ENCODE assay signal across 19 cellular contexts in the genomic region with DNA sequence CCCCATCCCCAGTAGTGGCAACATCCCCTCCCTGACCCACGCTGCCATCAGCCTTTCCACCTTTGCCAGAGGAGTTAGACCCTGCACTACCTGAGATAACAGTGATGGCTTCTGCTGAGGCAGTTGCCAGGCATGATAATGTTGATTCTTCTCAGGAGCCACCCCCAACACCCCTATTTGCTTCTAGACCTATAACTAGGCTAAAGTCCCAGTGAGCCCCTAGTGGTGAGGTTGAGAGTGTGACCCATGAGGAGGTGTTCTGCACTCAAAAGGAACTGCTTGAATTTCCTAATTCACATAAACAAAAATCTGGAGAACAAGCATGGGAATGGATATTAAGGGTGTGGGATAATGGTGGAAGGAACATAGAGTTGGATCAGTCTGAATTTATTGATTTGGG.
A peak's percentile ranks its signal among the peaks of the same experiment; 100 is the strongest.
DNase-seq lines count a peak whose midpoint lies in the region; ATAC-seq, FAIRE-seq and TF ChIP-seq lines count a peak whose summit lies in the region.
"Had no signal": no experiment of that assay in that cellular context is flagged by ENCODE, and none has a peak within 500 bp of the region (broad histone marks: within the 10 kb centered on the region; RNA-seq: fewer than 3 reads in every experiment).

No MANE protein-coding gene starts in this region.

- no peak overlapping the region for H3K23ac ChIP-seq in H9 (ENCODE audit: insufficient read length, low read depth, low read length)

- H3K27ac ChIP-seq in H9 (ENCODE audit: insufficient read length, low read depth, low read length): no peak overlapping the region
- H3K27ac ChIP-seq in PC-3 (ENCODE audit: low read length): no peak overlapping the region
- no peak overlapping the region for H3K27ac ChIP-seq in HepG2 (ENCODE audit: extremely low read length, insufficient read depth, low read length)
- H3K27ac ChIP-seq: body of pancreas, lower lobe of right lung, pancreas, Peyer's patch, vagina had no signal

- no peak for TF ChIP-seq EP300 in HepG2 (IDR thresholded peaks at IDR 0.05; ENCODE audit: low read depth in 2 of 2, low read length in 2 of 2)
- no peak for TF ChIP-seq EP300 in HepG2 (CRISPR knock-in tag; IDR thresholded peaks at IDR 0.05; ENCODE audit: borderline replicate concordance)

- H4K5ac ChIP-seq in H9 (ENCODE audit: insufficient read length, low read depth, low read length): no peak overlapping the region

- H3T11ph ChIP-seq in H9 (ENCODE audit: low read length): no peak overlapping the region

- H2BK12ac ChIP-seq in H9 (ENCODE audit: insufficient read length, low read depth, low read length): no peak overlapping the region

- H3K4me1 ChIP-seq in BE2C: no peaks in the 10 kb centered on the region
- H3K4me1 ChIP-seq in H9 (ENCODE audit: insufficient read depth, low read length): no peaks in the 10 kb centered on the region; the same call in 1 of the 2 replicates
- H3K4me1 ChIP-seq in PC-3 (ENCODE audit: insufficient read depth, low read length): no peaks in the 10 kb centered on the region
- no peaks in the 10 kb centered on the region for H3K4me1 ChIP-seq in HepG2 (ENCODE audit: insufficient read depth, low read length)
- H3K4me1 ChIP-seq: body of pancreas, lower lobe of right lung, pancreas, Peyer's patch, vagina had no signal

- H4K8ac ChIP-seq in H9 (replicated peaks; ENCODE audit: insufficient read length, low read depth, low read length): no peak overlapping the region

- FAIRE-seq in HepG2 (lab: Jason Lieb, UNC): no peak
- FAIRE-seq: pancreas had no signal

- no peak overlapping the region for H2BK15ac ChIP-seq in H9 (ENCODE audit: low read depth, low read length)

- H3K56ac ChIP-seq in H9 (ENCODE audit: insufficient read length, low read depth, low read length): no peak overlapping the region

- no CpG with 5 or more reads among the region's 1 CpG for WGBS in H9 (ENCODE audit: extremely low coverage, insufficient read length, low lambda C conversion rate)
- 0% methylated on average over 1 of the region's 1 CpG for WGBS in HepG2 (ENCODE audit: low lambda C conversion rate)

- H2AFZ ChIP-seq in H9 (ENCODE audit: low read length): no peak overlapping the region
- H2AFZ ChIP-seq in PC-3 (ENCODE audit: low read length): no peak overlapping the region
- H2AFZ ChIP-seq in HepG2 (ENCODE audit: low read length): no peak overlapping the region

- H3K79me2 ChIP-seq in H9 (ENCODE audit: insufficient read depth, low read length): no peaks in the 10 kb centered on the region
- H3K79me2 ChIP-seq in PC-3 (ENCODE audit: low read length): no peaks in the 10 kb centered on the region
- no peaks in the 10 kb centered on the region for H3K79me2 ChIP-seq in HepG2 (ENCODE audit: insufficient read depth, low read length)

- BruUV-seq in PC-3 (replicated peaks; lab: Mats Ljungman, UMichigan) (no TSS peak), HepG2 (replicated peaks; lab: Mats Ljungman, UMichigan) (no TSS peak)

- H2BK5ac ChIP-seq in H9 (ENCODE audit: insufficient read length, low read length): no peak overlapping the region

- no peak for DNase-seq in BE2C
- peak; percentile 35 for DNase-seq in H9
- peak; percentile 2 for DNase-seq in PC-3
- no peak for DNase-seq in fibroblast of villous mesenchyme (ENCODE audit: low read depth)
- DNase-seq in hippocampal formation (lab: John Stamatoyannopoulos, UW): no peak
- no peak for DNase-seq in HCEC 1CT
- no peak for DNase-seq in HepG2 (ENCODE audit: low spot score)
- DNase-seq in germinal center (ENCODE audit: low spot score): no peak
- DNase-seq: activated CD4-positive, alpha-beta T cell treated with anti-CD3 and anti-CD28 coated beads, Interleukin-2, amount 50 U/mL, for 4 hours; activated T-cell treated with anti-CD3 and anti-CD28 coated beads, Interleukin-2, amount 50 U/mL, for 4 hours; body of pancreas; erythroblast; lower lobe of right lung; NCI-H1105; NCI-H69; pancreas; Peyer's patch had no signal

- CTCF ChIA-PET in PC-3 (lab: Charles Lee): no interaction called here
- CTCF ChIA-PET in HepG2 (lab: Yijun Ruan, JAX; ENCODE audit: low intra/inter-chr PET ratio, low total read pairs): no interaction called here

- in situ Hi-C loops in HepG2 (cut with HindIII; ENCODE audit: extremely low pct_ligation_motif_present, low pct_unique_long_range_greater_than_20kb): no loop called here

- peaks cover 9 to 14% of the 10 kb centered on the region in 2 experiments for H3K4me1 Mint-ChIP-seq in H9

- H4K20me1 ChIP-seq in H9 (ENCODE audit: control insufficient read depth, insufficient read depth, insufficient read length): no peaks in the 10 kb centered on the region
- H4K20me1 ChIP-seq in PC-3 (ENCODE audit: low read length): no peaks in the 10 kb centered on the region
- H4K20me1 ChIP-seq in HepG2 (ENCODE audit: insufficient read depth, low read length): no peaks in the 10 kb centered on the region

- H3K36me3 Mint-ChIP-seq in H9 (ENCODE audit: insufficient read depth in 1 of 3, low read depth in 3 of 3): peaks cover 0 to 5% (median 3%) of the 10 kb centered on the region in 3 experiments; a peak in 3 of 7 replicates
- H3K36me3 Mint-ChIP-seq: activated naive CD4-positive, alpha-beta T cell treated with anti-CD3 and anti-CD28 coated beads, Interleukin-2, amount 50 U/mL, for 72 hours had no signal

- H3K27ac Mint-ChIP-seq in H9: no peak overlapping the region
- H3K27ac Mint-ChIP-seq: activated naive CD4-positive, alpha-beta T cell treated with anti-CD3 and anti-CD28 coated beads, Interleukin-2, amount 50 U/mL, for 72 hours had no signal

- no peak overlapping the region for H3K14ac ChIP-seq in H9 (ENCODE audit: insufficient read depth, low read length)

- intact Hi-C loops in PC-3 (cut with micrococcal nuclease) (no loop called here), HepG2 (cut with micrococcal nuclease; ENCODE audit: unreplicated experiment) (no loop called here)

- TF ChIP-seq CTCF in BE2C (IDR thresholded peaks at IDR 0.05; ENCODE audit: low read depth, low read length) (peak; percentile 46), H9 (conservative IDR thresholded peaks at IDR 0.05) (peak; percentile 61), PC-3 (conservative IDR thresholded peaks at IDR 0.05; ENCODE audit: low read depth, low read length) (peak; percentile 39; the same call in 1 of the 2 replicates), fibroblast of villous mesenchyme (IDR thresholded peaks at IDR 0.05; ENCODE audit: insufficient read depth, low read depth, low read length) (peak; percentile 22), HepG2 (CRISPR knock-in tag; IDR thresholded peaks at IDR 0.05) (no peak)

- no peaks in the 10 kb centered on the region for H3K23me2 ChIP-seq in H9 (ENCODE audit: insufficient read length, low read depth, low read length, poor library complexity, severe bottlenecking)

- no peak overlapping the region for H2BK20ac ChIP-seq in H9 (ENCODE audit: low read depth, low read length, poor library complexity, severe bottlenecking)

- no peak overlapping the region for H2AK5ac ChIP-seq in H9 (ENCODE audit: insufficient read length, low read length)

- no peak overlapping the region for H3K4ac ChIP-seq in H9 (ENCODE audit: low read depth, low read length)

- H3K9ac ChIP-seq in H9 (ENCODE audit: extremely low read depth, insufficient read length, low read length): no peak overlapping the region
- H3K9ac ChIP-seq in PC-3 (ENCODE audit: low read length): no peak overlapping the region
- H3K9ac ChIP-seq in HepG2 (ENCODE audit: insufficient read depth, low read depth, low read length): no peak overlapping the region

- H3K9me3 ChIP-seq in BE2C (no peaks in the 10 kb centered on the region), H9 (ENCODE audit: control insufficient read depth, low read depth, low read length) (no peaks in the 10 kb centered on the region), PC-3 (ENCODE audit: low read length) (no peaks in the 10 kb centered on the region), HepG2 (ENCODE audit: low read length) (peaks cover 11% of the 10 kb centered on the region; the same call in 1 of the 2 replicates)
- H3K9me3 ChIP-seq: body of pancreas, lower lobe of right lung, pancreas, Peyer's patch, vagina had no signal

- H3K4me3 Mint-ChIP-seq in H9: no peak overlapping the region
- H3K4me3 Mint-ChIP-seq: activated T-cell treated with anti-CD3 and anti-CD28 coated beads, Interleukin-2, amount 50 U/mL, for 4 hours had no signal

- TF ChIP-seq POLR2A in HepG2 (IDR thresholded peaks at IDR 0.05; ENCODE audit: insufficient read depth in 1 of 2, low read depth in 2 of 2, low read length in 2 of 2): no peak

- no peaks in the 10 kb centered on the region for H3K36me3 ChIP-seq in BE2C
- H3K36me3 ChIP-seq in PC-3 (ENCODE audit: low read depth, low read length): no peaks in the 10 kb centered on the region
- no peaks in the 10 kb centered on the region for H3K36me3 ChIP-seq in HepG2 (replicated peaks in 1 of 2; ENCODE audit: control insufficient read depth in 1 of 2, insufficient read depth in 2 of 2, low read length in 2 of 2)
- H3K36me3 ChIP-seq: lower lobe of right lung, pancreas, Peyer's patch, vagina had no signal

- no peak overlapping the region for H3K4me3 ChIP-seq in BE2C (ENCODE audit: low read depth, low read length)
- no peak overlapping the region for H3K4me3 ChIP-seq in PC-3 (ENCODE audit: low read length)
- H3K4me3 ChIP-seq in fibroblast of villous mesenchyme (ENCODE audit: low read depth, low read length): no peak overlapping the region
- H3K4me3 ChIP-seq in HepG2 (replicated peaks in 1 of 3; ENCODE audit: insufficient read depth in 1 of 3, low read depth in 2 of 3, low read length in 3 of 3): no peak overlapping the region
- H3K4me3 ChIP-seq: body of pancreas, lower lobe of right lung, pancreas, Peyer's patch, vagina had no signal

- no peak overlapping the region for H3K18ac ChIP-seq in H9 (ENCODE audit: insufficient read length, low read depth, low read length)

- no peak overlapping the region for H2BK120ac ChIP-seq in H9 (ENCODE audit: low read depth, low read length, poor library complexity, severe bottlenecking)

- no peaks in the 10 kb centered on the region for H3K27me3 Mint-ChIP-seq in H9 (ENCODE audit: low read depth)

- H3K9me3 Mint-ChIP-seq in H9: no peaks in the 10 kb centered on the region; a peak in 2 of 5 replicates
- H3K9me3 Mint-ChIP-seq: activated T-cell treated with anti-CD3 and anti-CD28 coated beads, Interleukin-2, amount 50 U/mL, for 4 hours had no signal

- POLR2A ChIA-PET in PC-3 (lab: Charles Lee; ENCODE audit: unreplicated experiment): no interaction called here
- POLR2A ChIA-PET in HepG2 (lab: Yijun Ruan, JAX): no interaction called here

- ATAC-seq in PC-3: no peak
- ATAC-seq in HepG2: no peak
- ATAC-seq: activated naive CD4-positive, alpha-beta T cell treated with anti-CD3 and anti-CD28 coated beads, Interleukin-2, amount 50 U/mL, for 72 hours; activated T-cell treated with anti-CD3 and anti-CD28 coated beads, Interleukin-2, amount 50 U/mL, for 4 hours; body of pancreas; lower lobe of right lung; pancreas had no signal

- H3K27me3 ChIP-seq in BE2C (no peaks in the 10 kb centered on the region), H9 (ENCODE audit: insufficient read depth, low read length) (no peaks in the 10 kb centered on the region), PC-3 (ENCODE audit: low read length) (no peaks in the 10 kb centered on the region), HepG2 (ENCODE audit: control insufficient read depth in 1 of 2, insufficient read depth in 2 of 2, low read length in 2 of 2) (no peaks in the 10 kb centered on the region)
- H3K27me3 ChIP-seq: body of pancreas, pancreas, Peyer's patch, vagina had no signal

- H3F3A ChIP-seq in PC-3 (ENCODE audit: low read length, unreplicated experiment): no peaks in the 10 kb centered on the region

- no peak for TF ChIP-seq RAD21 in HepG2 (CRISPR knock-in tag; IDR thresholded peaks at IDR 0.05)

- no peaks in the 10 kb centered on the region for H3K9me2 ChIP-seq in PC-3 (replicated peaks; ENCODE audit: low read length)

- no peak overlapping the region for H3K4me2 ChIP-seq in H9 (ENCODE audit: insufficient read depth, insufficient read length, low read length)
- no peak overlapping the region for H3K4me2 ChIP-seq in PC-3 (ENCODE audit: low read length)
- no peak overlapping the region for H3K4me2 ChIP-seq in HepG2 (ENCODE audit: low read depth, low read length)

- H3K79me1 ChIP-seq in H9 (ENCODE audit: insufficient read depth, low read depth, low read length, poor library complexity, severe bottlenecking): no peaks in the 10 kb centered on the region

- H4K91ac ChIP-seq in H9 (ENCODE audit: insufficient read length, low read depth, low read length): no peak overlapping the region

Comparison
In these comparisons a context has a peak if more than half of its experiments do, and no peak if none do; other contexts are left out.
1. DNase-seq: peak in H9 (single experiment) and PC-3 (single experiment); none in BE2C (single experiment), fibroblast of villous mesenchyme (single experiment), hippocampal formation (0 of 2), HCEC 1CT (single experiment), HepG2 (single experiment) and germinal center (single experiment).